30 cellular contexts compared by ENCODE assay signal in the genomic region with DNA sequence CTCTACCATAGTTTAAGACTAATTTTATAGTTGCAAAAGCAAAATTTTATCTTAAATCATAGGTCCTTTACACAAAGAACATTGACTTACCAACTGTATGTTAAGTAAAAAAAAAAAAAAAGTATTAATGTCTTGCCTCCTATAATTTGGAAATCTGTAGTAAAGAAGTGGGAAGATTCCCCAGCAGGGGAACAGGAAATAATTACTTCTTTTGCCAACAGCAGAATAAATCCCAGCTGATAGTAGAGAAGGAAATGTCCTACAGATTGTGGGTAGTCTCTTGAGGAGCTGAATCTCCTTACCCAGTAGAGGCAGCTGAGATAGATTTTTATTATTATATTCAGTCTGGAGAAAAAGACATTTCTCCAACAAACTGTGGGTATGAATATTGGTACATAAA.
"Had no signal": no experiment of that assay in that cellular context is flagged by ENCODE, and none has a peak within 500 bp of the region (broad histone marks: within the 10 kb centered on the region; RNA-seq: fewer than 3 reads in every experiment).

No MANE protein-coding gene starts in this region.

- ATAC-seq: activated CD8-positive, alpha-beta T cell treated with anti-CD3 and anti-CD28 coated beads for 36 hours; activated naive CD4-positive, alpha-beta T cell treated with anti-CD3 and anti-CD28 coated beads, Interleukin-2, amount 50 U/mL, for 72 hours; activated T-helper 17 cell treated with anti-CD3 and anti-CD28 coated beads, Interleukin-2, amount 50 U/mL, for 72 hours; body of pancreas had no signal

- H3K4me1 ChIP-seq: adrenal gland, body of pancreas, breast epithelium had no signal

- H3K27ac ChIP-seq: adrenal gland, body of pancreas, brain microvascular endothelial cell, breast epithelium, VCaP had no signal

- DNase-seq: activated B cell treated with CpG ODN at 0.5 μM for 24 hours; activated CD4-positive, alpha-beta memory T cell treated with anti-CD3 and anti-CD28 coated beads for 36 hours; activated CD4-positive, alpha-beta T cell treated with anti-CD3 and anti-CD28 coated beads for 4 hours; activated CD4-positive, alpha-beta T cell treated with anti-CD3 and anti-CD28 coated beads, Interleukin-2, amount 10 ng/mL, durations not matched to agents 24 days and 14 days; activated CD4-positive, alpha-beta T cell treated with anti-CD3 and anti-CD28 coated beads, Interleukin-2, amount 50 U/mL, for 1 hour; activated CD4-positive, alpha-beta T cell treated with anti-CD3 and anti-CD28 coated beads, Interleukin-2, amount 50 U/mL, for 4 hours; activated CD4-positive, CD25-positive, alpha-beta regulatory T cell treated with anti-CD3 and anti-CD28 coated beads, Interleukin-2, amount 50 U/mL, for 72 hours; activated CD8-positive, alpha-beta memory T cell treated with anti-CD3 and anti-CD28 coated beads, Interleukin-2, amount 50 U/mL, for 4 hours; activated CD8-positive, alpha-beta T cell treated with anti-CD3 and anti-CD28 coated beads for 36 hours; activated effector memory CD4-positive, alpha-beta T cell treated with anti-CD3 and anti-CD28 coated beads, Interleukin-2, amount 50 U/mL, for 16 hours; activated gamma-delta T cell treated with Interleukin-2 at 50 U/mL for 16 hours; activated naive CD4-positive, alpha-beta T cell; activated naive CD4-positive, alpha-beta T cell treated with anti-CD3 and anti-CD28 coated beads for 36 hours; activated naive CD4-positive, alpha-beta T cell treated with anti-CD3 and anti-CD28 coated beads, Interleukin-2, amount 50 U/mL, for 16 hours; activated naive CD8-positive, alpha-beta T cell treated with anti-CD3 and anti-CD28 coated beads for 36 hours; activated T-cell treated with anti-CD3 and anti-CD28 coated beads for 4 hours; activated T-cell treated with anti-CD3 and anti-CD28 coated beads, Interleukin-2, amount 50 U/mL, for 1 hour; activated T-cell treated with anti-CD3 and anti-CD28 coated beads, Interleukin-2, amount 50 U/mL, for 48 hours; adrenal gland; amniotic stem cell; aorta; body of pancreas; brain microvascular endothelial cell; central memory CD4-positive, alpha-beta T cell; T-helper 2 cell; T-helper 9 cell had no signal

- H3K36me3 ChIP-seq: adrenal gland, brain microvascular endothelial cell, breast epithelium had no signal

- H3K27me3 ChIP-seq: adrenal gland, body of pancreas, brain microvascular endothelial cell, breast epithelium had no signal

- H3K9me3 ChIP-seq: adrenal gland, body of pancreas, breast epithelium had no signal

- H3K4me3 ChIP-seq: adrenal gland, body of pancreas, breast epithelium had no signal
